ENCODE assay signal across 9 cellular contexts in the genomic region with DNA sequence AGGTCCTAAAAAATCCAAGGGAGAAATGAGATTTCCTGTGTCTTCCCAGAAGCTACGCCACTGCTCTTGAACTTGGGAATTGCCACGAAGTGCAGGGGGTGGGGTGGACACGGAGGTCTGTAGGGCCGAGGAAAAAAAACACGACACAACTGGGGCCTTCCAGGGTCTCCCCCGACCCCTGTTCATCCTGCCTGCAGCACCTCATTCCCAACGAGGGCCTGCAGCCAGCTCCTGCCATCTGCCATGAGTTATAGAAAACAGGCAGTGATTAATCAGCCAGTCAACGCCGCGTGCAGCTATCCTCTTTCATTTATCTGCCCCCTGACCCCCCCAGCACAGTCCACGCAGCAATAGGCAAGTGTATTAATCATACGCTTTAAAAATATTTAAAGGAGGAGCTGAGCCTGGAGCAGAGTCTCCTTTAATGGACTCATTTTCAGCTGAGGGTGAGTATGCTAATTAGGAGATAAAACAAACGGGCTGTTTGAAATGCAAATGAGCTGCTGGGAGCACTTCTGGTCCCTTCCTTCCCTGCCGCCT.
DNase-seq lines count a peak whose midpoint lies in the region; ATAC-seq and TF ChIP-seq lines count a peak whose summit lies in the region.
"Had no signal": no experiment of that assay in that cellular context is flagged by ENCODE, and none has a peak within 500 bp of the region (broad histone marks: within the 10 kb centered on the region; RNA-seq: fewer than 3 reads in every experiment).

No MANE protein-coding gene starts in this region.

- H3K27me3 Mint-ChIP-seq in T-cell, result peaks cover 34 to 40% of the 10 kb centered on the region in 2 donors

- no peak overlapping the region for H3K27ac ChIP-seq in Peyer's patch
- H3K27ac ChIP-seq: lower lobe of right lung had no signal

- H3K9me3 ChIP-seq in Peyer's patch, result no peaks in the 10 kb centered on the region
- H3K9me3 ChIP-seq: lower lobe of right lung had no signal

- H3K4me1 Mint-ChIP-seq in T-cell, result peaks cover 2% of the 10 kb centered on the region in 3 donors

- H3K36me3 Mint-ChIP-seq in T-cell, result no peaks in the 10 kb centered on the region

- peak overlapping the region; percentile 23 for H3K4me3 ChIP-seq in fibroblast of mammary gland (ENCODE audit: control insufficient read depth, low read depth, low read length)
- H3K4me3 ChIP-seq in retinal pigment epithelial cell (ENCODE audit: low read length), result peak overlapping the region; percentile 44
- H3K4me3 ChIP-seq in Peyer's patch, result no peak overlapping the region
- H3K4me3 ChIP-seq: lower lobe of right lung had no signal

- no peak overlapping the region for H3K27ac Mint-ChIP-seq in T-cell

- peaks cover 0 to 7% of the 10 kb centered on the region in 2 donors for H3K27me3 ChIP-seq in Peyer's patch

- no peaks in the 10 kb centered on the region for H3K9me3 Mint-ChIP-seq in T-cell

- peak in 2 of 3 experiments; percentile 26 to 41 for DNase-seq in activated CD8-positive, alpha-beta memory T cell treated with anti-CD3 and anti-CD28 coated beads for 48 hours (ENCODE audit: low read depth in 2 of 3, low spot score in 2 of 3)
- no peak for DNase-seq in activated CD8-positive, alpha-beta memory T cell treated with anti-CD3 and anti-CD28 coated beads for 24 hours
- DNase-seq in LoVo (ENCODE audit: low spot score) (peak; percentile 29), fibroblast of mammary gland (ENCODE audit: low read depth) (peak; percentile 96), retinal pigment epithelial cell (ENCODE audit: low read depth) (peak; percentile 89), T-cell (no peak), Peyer's patch (no peak)
- DNase-seq: lower lobe of right lung had no signal

- POLR2A ChIA-PET in T-cell (lab: Charles Lee), result interaction anchor here in 1 of 2 donors (0.7 kb wide), 1 partner anchor 456 kb away, joined by 7 read pairs; a partner anchor contains a TSS

- ATAC-seq in SK-N-SH treated with all-trans-retinoic acid at 6 μM for 48 hours (peak; percentile 70), T-cell (replicated peaks in 1 of 4) (no peak)

- CTCF ChIA-PET in T-cell (lab: Charles Lee), result interaction anchor here (0.5 to 3.8 kb wide), 3 partner anchors 10 to 39 kb away, joined by 4 to 12 read pairs (median 6); no protein-coding TSS in a partner anchor

- peaks cover 0 to 4% (median 0%) of the 10 kb centered on the region in 4 donors for H3K4me1 ChIP-seq in Peyer's patch
- H3K4me1 ChIP-seq: lower lobe of right lung had no signal

- no peak overlapping the region for H3K4me3 Mint-ChIP-seq in T-cell

- no peaks in the 10 kb centered on the region for H3K36me3 ChIP-seq in Peyer's patch
- H3K36me3 ChIP-seq: lower lobe of right lung had no signal

- no peak for TF ChIP-seq POLR2A in Peyer's patch (IDR thresholded peaks at IDR 0.05)

- TF ChIP-seq CTCF in fibroblast of mammary gland (conservative IDR thresholded peaks at IDR 0.05; ENCODE audit: control insufficient read depth, insufficient read depth, low read depth, low read length) (no peak), retinal pigment epithelial cell (conservative IDR thresholded peaks at IDR 0.05; ENCODE audit: low read depth, low read length) (no peak), Peyer's patch (IDR thresholded peaks at IDR 0.05) (no peak)

TF ChIP-seq in SK-N-SH treated with all-trans-retinoic acid at 6 μM for 48 hours, 23 proteins besides CTCF, POLR2A, EP300 and RAD21 (continues in another document):
- TF ChIP-seq, protein P1, sequence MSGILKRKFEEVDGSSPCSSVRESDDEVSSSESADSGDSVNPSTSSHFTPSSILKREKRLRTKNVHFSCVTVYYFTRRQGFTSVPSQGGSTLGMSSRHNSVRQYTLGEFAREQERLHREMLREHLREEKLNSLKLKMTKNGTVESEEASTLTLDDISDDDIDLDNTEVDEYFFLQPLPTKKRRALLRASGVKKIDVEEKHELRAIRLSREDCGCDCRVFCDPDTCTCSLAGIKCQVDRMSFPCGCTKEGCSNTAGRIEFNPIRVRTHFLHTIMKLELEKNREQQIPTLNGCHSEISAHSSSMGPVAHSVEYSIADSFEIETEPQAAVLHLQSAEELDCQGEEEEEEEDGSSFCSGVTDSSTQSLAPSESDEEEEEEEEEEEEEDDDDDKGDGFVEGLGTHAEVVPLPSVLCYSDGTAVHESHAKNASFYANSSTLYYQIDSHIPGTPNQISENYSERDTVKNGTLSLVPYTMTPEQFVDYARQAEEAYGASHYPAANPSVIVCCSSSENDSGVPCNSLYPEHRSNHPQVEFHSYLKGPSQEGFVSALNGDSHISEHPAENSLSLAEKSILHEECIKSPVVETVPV (CRISPR knock-in tag; IDR thresholded peaks at IDR 0.05), result peak; percentile 98
- peak; percentile 100 for TF ChIP-seq GLIS3 (CRISPR knock-in tag; IDR thresholded peaks at IDR 0.05)
- TF ChIP-seq, protein P2, sequence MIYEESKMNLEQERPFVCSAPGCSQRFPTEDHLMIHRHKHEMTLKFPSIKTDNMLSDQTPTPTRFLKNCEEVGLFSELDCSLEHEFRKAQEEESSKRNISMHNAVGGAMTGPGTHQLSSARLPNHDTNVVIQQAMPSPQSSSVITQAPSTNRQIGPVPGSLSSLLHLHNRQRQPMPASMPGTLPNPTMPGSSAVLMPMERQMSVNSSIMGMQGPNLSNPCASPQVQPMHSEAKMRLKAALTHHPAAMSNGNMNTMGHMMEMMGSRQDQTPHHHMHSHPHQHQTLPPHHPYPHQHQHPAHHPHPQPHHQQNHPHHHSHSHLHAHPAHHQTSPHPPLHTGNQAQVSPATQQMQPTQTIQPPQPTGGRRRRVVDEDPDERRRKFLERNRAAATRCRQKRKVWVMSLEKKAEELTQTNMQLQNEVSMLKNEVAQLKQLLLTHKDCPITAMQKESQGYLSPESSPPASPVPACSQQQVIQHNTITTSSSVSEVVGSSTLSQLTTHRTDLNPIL (CRISPR knock-in tag; IDR thresholded peaks at IDR 0.05; ENCODE audit: low read depth), result peak; percentile 98
- peak; percentile 81 for TF ChIP-seq ZFP3 (CRISPR knock-in tag; IDR thresholded peaks at IDR 0.05)
- TF ChIP-seq ZC3H10 (CRISPR knock-in tag; IDR thresholded peaks at IDR 0.05), result peak; percentile 93
- TF ChIP-seq, protein P3, sequence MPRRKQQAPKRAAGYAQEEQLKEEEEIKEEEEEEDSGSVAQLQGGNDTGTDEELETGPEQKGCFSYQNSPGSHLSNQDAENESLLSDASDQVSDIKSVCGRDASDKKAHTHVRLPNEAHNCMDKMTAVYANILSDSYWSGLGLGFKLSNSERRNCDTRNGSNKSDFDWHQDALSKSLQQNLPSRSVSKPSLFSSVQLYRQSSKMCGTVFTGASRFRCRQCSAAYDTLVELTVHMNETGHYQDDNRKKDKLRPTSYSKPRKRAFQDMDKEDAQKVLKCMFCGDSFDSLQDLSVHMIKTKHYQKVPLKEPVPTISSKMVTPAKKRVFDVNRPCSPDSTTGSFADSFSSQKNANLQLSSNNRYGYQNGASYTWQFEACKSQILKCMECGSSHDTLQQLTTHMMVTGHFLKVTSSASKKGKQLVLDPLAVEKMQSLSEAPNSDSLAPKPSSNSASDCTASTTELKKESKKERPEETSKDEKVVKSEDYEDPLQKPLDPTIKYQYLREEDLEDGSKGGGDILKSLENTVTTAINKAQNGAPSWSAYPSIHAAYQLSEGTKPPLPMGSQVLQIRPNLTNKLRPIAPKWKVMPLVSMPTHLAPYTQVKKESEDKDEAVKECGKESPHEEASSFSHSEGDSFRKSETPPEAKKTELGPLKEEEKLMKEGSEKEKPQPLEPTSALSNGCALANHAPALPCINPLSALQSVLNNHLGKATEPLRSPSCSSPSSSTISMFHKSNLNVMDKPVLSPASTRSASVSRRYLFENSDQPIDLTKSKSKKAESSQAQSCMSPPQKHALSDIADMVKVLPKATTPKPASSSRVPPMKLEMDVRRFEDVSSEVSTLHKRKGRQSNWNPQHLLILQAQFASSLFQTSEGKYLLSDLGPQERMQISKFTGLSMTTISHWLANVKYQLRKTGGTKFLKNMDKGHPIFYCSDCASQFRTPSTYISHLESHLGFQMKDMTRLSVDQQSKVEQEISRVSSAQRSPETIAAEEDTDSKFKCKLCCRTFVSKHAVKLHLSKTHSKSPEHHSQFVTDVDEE (CRISPR knock-in tag; IDR thresholded peaks at IDR 0.05), result peak; percentile 60; the same call in 1 of the 2 replicates
- 0 out of 2 replicates have a peak, but pooled peaks have one; percentile 15 for TF ChIP-seq ISL1 (CRISPR knock-in tag; IDR thresholded peaks at IDR 0.05)
- peak; percentile 97 for TF ChIP-seq RARB (CRISPR knock-in tag; IDR thresholded peaks at IDR 0.05)
- no peak for TF ChIP-seq BACH2 (CRISPR knock-in tag; IDR thresholded peaks at IDR 0.05; ENCODE audit: borderline replicate concordance)
- peak; percentile 89 for TF ChIP-seq ZNF565 (CRISPR knock-in tag; conservative IDR thresholded peaks at IDR 0.05; ENCODE audit: low read depth)
- peak; percentile 97; the same call in 1 of the 2 replicates for TF ChIP-seq TOX (CRISPR knock-in tag; IDR thresholded peaks at IDR 0.05; ENCODE audit: borderline replicate concordance)
- TF ChIP-seq ARNTL (CRISPR knock-in tag; IDR thresholded peaks at IDR 0.05; ENCODE audit: borderline replicate concordance, low read depth), result peak; percentile 84
- TF ChIP-seq OSR1 (CRISPR knock-in tag; IDR thresholded peaks at IDR 0.05), result no peak
- peak; percentile 81 for TF ChIP-seq ZFP30 (CRISPR knock-in tag; IDR thresholded peaks at IDR 0.05)
- TF ChIP-seq TCF4 (CRISPR knock-in tag; IDR thresholded peaks at IDR 0.05; ENCODE audit: borderline replicate concordance), result peak; percentile 66
- peak; percentile 65 for TF ChIP-seq ZNF70 (CRISPR knock-in tag; IDR thresholded peaks at IDR 0.05)
- TF ChIP-seq ESRRG (CRISPR knock-in tag; IDR thresholded peaks at IDR 0.05), result peak; percentile 99
- no peak for TF ChIP-seq PPARA (CRISPR knock-in tag; IDR thresholded peaks at IDR 0.05; ENCODE audit: borderline replicate concordance)
- TF ChIP-seq ZNF8 (CRISPR knock-in tag; IDR thresholded peaks at IDR 0.05), result peak; percentile 77; the same call in 1 of the 2 replicates
- peak; percentile 92 for TF ChIP-seq CSDC2 (CRISPR knock-in tag; IDR thresholded peaks at IDR 0.05)
- peak; percentile 89; the same call in 1 of the 2 replicates for TF ChIP-seq SNAI2 (CRISPR knock-in tag; IDR thresholded peaks at IDR 0.05)

Comparison
In these comparisons a context has a peak if more than half of its experiments do, and no peak if none do; other contexts are left out.
1. DNase-seq: peak in activated CD8-positive, alpha-beta memory T cell treated with anti-CD3 and anti-CD28 coated beads for 48 hours (2 of 3), LoVo (single experiment), fibroblast of mammary gland (single experiment) and retinal pigment epithelial cell (single experiment); none in activated CD8-positive, alpha-beta memory T cell treated with anti-CD3 and anti-CD28 coated beads for 24 hours (single experiment), T-cell (0 of 34) and Peyer's patch (0 of 3).
2. H3K4me3 ChIP-seq: peak in fibroblast of mammary gland (single experiment) and retinal pigment epithelial cell (single experiment); none in Peyer's patch (0 of 4).